15 cellular contexts compared by ENCODE assay signal in genomic region chr12:109065853-109066193, GRCh38. TPM values are rescaled to one million over a fixed set of nuclear protein-coding genes. Genes with fewer than 3 reads are reported as not detected.
DNase-seq lines count a peak whose midpoint lies in the region; ATAC-seq and TF ChIP-seq lines count a peak whose summit lies in the region.
"Had no signal": no experiment of that assay in that cellular context is flagged by ENCODE, and none has a peak within 500 bp of the region (broad histone marks: within the 10 kb centered on the region; RNA-seq: fewer than 3 reads in every experiment).

No MANE protein-coding gene starts in this region.

- DNase-seq in OCI-LY7 (ENCODE audit: low spot score), result no peak
- no peak for DNase-seq in hepatocyte (ENCODE audit: low spot score)
- DNase-seq in mesenchymal stem cell, result no peak
- DNase-seq in transverse colon, result no peak
- no peak for DNase-seq in left colon
- DNase-seq in NCI-H526 (lab: John Stamatoyannopoulos, UW), result no peak
- no peak for DNase-seq in activated gamma-delta T cell (lab: John Stamatoyannopoulos, UW)
- DNase-seq: CD4-positive, CD25-positive, alpha-beta regulatory T cell; DMS 273 treated with DMSO at 0.1 percent for 48 hours; HCEC 1CT; HFFc6 had no signal

- no peak overlapping the region for H3K4me2 ChIP-seq in OCI-LY7 (ENCODE audit: low read length)
- peak overlapping the region; percentile 31 for H3K4me2 ChIP-seq in hepatocyte
- H3K4me2 ChIP-seq in mesenchymal stem cell (ENCODE audit: low read length, poor library complexity, severe bottlenecking), result no peak overlapping the region
- H3K4me2 ChIP-seq: BLaER1 treated with 17β-estradiol and CSF1 and Interleukin-3, amounts not matched to agents 10 nM and 100 nM had no signal

- BruUV-seq in OCI-LY7 (replicated peaks; lab: Mats Ljungman, UMichigan), result no TSS peak

- intact Hi-C loops in OCI-LY7 (cut with micrococcal nuclease; ENCODE audit: unreplicated experiment) (no loop called here), transverse colon (cut with DNase I; ENCODE audit: low total_unique reads) (no loop called here), left colon (cut with DNase I, micrococcal nuclease) (no loop called here)

- H3K18ac ChIP-seq in mesenchymal stem cell (ENCODE audit: low read depth in 1 of 2, low read length in 2 of 2), result no peak overlapping the region

- H3K4me1 ChIP-seq in OCI-LY7 (ENCODE audit: insufficient read depth, low read length, poor library complexity, severe bottlenecking) (peaks cover 57% of the 10 kb centered on the region), hepatocyte (ENCODE audit: insufficient read depth) (peaks cover 17% of the 10 kb centered on the region), mesenchymal stem cell (ENCODE audit: control insufficient read depth, insufficient read depth, low read depth, low read length) (peaks cover 6% of the 10 kb centered on the region), transverse colon (peaks cover 0 to 30% (median 8%) of the 10 kb centered on the region in 4 donors)
- H3K4me1 ChIP-seq: BLaER1 treated with 17β-estradiol and CSF1 and Interleukin-3, amounts not matched to agents 10 nM and 100 nM had no signal

- TF ChIP-seq POLR2A in transverse colon (IDR thresholded peaks at IDR 0.05), result no peak

- TF ChIP-seq CTCF in OCI-LY7 (conservative IDR thresholded peaks at IDR 0.05; ENCODE audit: low read length), result no peak
- no peak for TF ChIP-seq CTCF in hepatocyte (IDR thresholded peaks at IDR 0.05; ENCODE audit: poor library complexity)
- no peak for TF ChIP-seq CTCF in transverse colon (IDR thresholded peaks at IDR 0.05)

- no peak overlapping the region for H2AK5ac ChIP-seq in mesenchymal stem cell (ENCODE audit: low read length, severe bottlenecking)

- ATAC-seq in left colon, result no peak

- H3K4ac ChIP-seq in mesenchymal stem cell (ENCODE audit: low read depth in 1 of 2, low read length in 2 of 2), result no peak overlapping the region

- no peaks in the 10 kb centered on the region for H4K20me1 ChIP-seq in OCI-LY7 (ENCODE audit: insufficient read depth, low read length)
- no peaks in the 10 kb centered on the region for H4K20me1 ChIP-seq in hepatocyte (ENCODE audit: insufficient read depth, poor library complexity, severe bottlenecking)
- H4K20me1 ChIP-seq: BLaER1 treated with 17β-estradiol and CSF1 and Interleukin-3, amounts not matched to agents 10 nM and 100 nM had no signal

- no peak overlapping the region for H3K23ac ChIP-seq in mesenchymal stem cell (ENCODE audit: low read length in 2 of 2)

- in situ Hi-C loops in transverse colon (cut with MboI; ENCODE audit: low pct_ligation_motif_present in 1 of 4, low pct_unique_long_range_greater_than_20kb in 1 of 4, low sequenced_read_pairs in 3 of 4), result no loop called here

- no peak overlapping the region for H2BK15ac ChIP-seq in mesenchymal stem cell (ENCODE audit: low read depth, poor library complexity, severe bottlenecking)

- no peak overlapping the region for H3K9ac ChIP-seq in mesenchymal stem cell (ENCODE audit: low read length)
- H3K9ac ChIP-seq: BLaER1 treated with 17β-estradiol and CSF1 and Interleukin-3, amounts not matched to agents 10 nM and 100 nM had no signal

- H3K79me2 ChIP-seq in OCI-LY7 (ENCODE audit: insufficient read depth, low read depth, low read length), result peaks cover 5% of the 10 kb centered on the region; the same call in 1 of the 2 replicates
- H3K79me2 ChIP-seq in hepatocyte, result no peaks in the 10 kb centered on the region

- H4K91ac ChIP-seq in mesenchymal stem cell (ENCODE audit: low read length), result no peak overlapping the region

- H3K9me3 ChIP-seq in OCI-LY7 (ENCODE audit: low read length) (peaks cover 16% of the 10 kb centered on the region), hepatocyte (ENCODE audit: low read depth) (no peaks in the 10 kb centered on the region), mesenchymal stem cell (ENCODE audit: control insufficient read depth, low read length) (no peaks in the 10 kb centered on the region), transverse colon (no peaks in the 10 kb centered on the region)

- H3K27ac ChIP-seq in OCI-LY7 (ENCODE audit: low read depth, low read length, poor library complexity, severe bottlenecking), result peak overlapping the region; percentile 94
- peak overlapping the region; percentile 78 for H3K27ac ChIP-seq in hepatocyte
- peak overlapping the region; percentile 42 for H3K27ac ChIP-seq in mesenchymal stem cell (ENCODE audit: low read length, poor library complexity, severe bottlenecking)
- H3K27ac ChIP-seq in transverse colon, result peak overlapping the region; percentile 33 to 69 (median 66)
- H3K27ac ChIP-seq: BLaER1 treated with 17β-estradiol and CSF1 and Interleukin-3, amounts not matched to agents 10 nM and 100 nM had no signal

- CTCF ChIA-PET in OCI-LY7 (lab: Charles Lee; ENCODE audit: unreplicated experiment), result no interaction called here

- H2BK12ac ChIP-seq in mesenchymal stem cell (ENCODE audit: low read length in 2 of 2), result no peak overlapping the region

- H2BK120ac ChIP-seq in mesenchymal stem cell (ENCODE audit: low read depth, low read length), result no peak overlapping the region

- H3K14ac ChIP-seq in mesenchymal stem cell (ENCODE audit: low read length in 2 of 2), result no peak overlapping the region

- H3K79me1 ChIP-seq in mesenchymal stem cell (replicated peaks; ENCODE audit: low read length, poor library complexity, severe bottlenecking), result peaks cover 6% of the 10 kb centered on the region

- H4K8ac ChIP-seq in mesenchymal stem cell (ENCODE audit: low read length), result no peak overlapping the region

- H3K27me3 ChIP-seq in hepatocyte (no peaks in the 10 kb centered on the region), mesenchymal stem cell (ENCODE audit: control insufficient read depth in 1 of 2, insufficient read depth in 1 of 2, low read length in 2 of 2) (no peaks in the 10 kb centered on the region), transverse colon (no peaks in the 10 kb centered on the region)
- H3K27me3 ChIP-seq: BLaER1 treated with 17β-estradiol and CSF1 and Interleukin-3, amounts not matched to agents 10 nM and 100 nM had no signal

- POLR2A ChIA-PET in OCI-LY7 (lab: Charles Lee), result no interaction called here

- WGBS in hepatocyte (ENCODE audit: low lambda C conversion rate, missing lambda C conversion rate), result 87% methylated on average over 1 of the region's 1 CpG
- WGBS in mesenchymal stem cell, result 89% methylated on average over 1 of the region's 1 CpG
- 47% methylated on average over 1 of the region's 1 CpG; no CpG with 5 or more reads in 1 of the 2 donors for WGBS in transverse colon (ENCODE audit: low coverage in 1 of 2), 2 donors

- H3K36me3 ChIP-seq in OCI-LY7 (ENCODE audit: insufficient read depth, low read length) (peaks cover 68% of the 10 kb centered on the region), hepatocyte (replicated peaks; ENCODE audit: insufficient read depth, low read depth) (no peaks in the 10 kb centered on the region), mesenchymal stem cell (ENCODE audit: control insufficient read depth in 1 of 2, insufficient read depth in 2 of 2, low read depth in 1 of 2, low read length in 2 of 2) (peaks cover 33 to 61% of the 10 kb centered on the region in 2 experiments), transverse colon (peaks cover 0 to 19% (median 3%) of the 10 kb centered on the region in 4 donors)

- no peak overlapping the region for H2BK5ac ChIP-seq in mesenchymal stem cell (ENCODE audit: low read depth, low read length, poor library complexity, severe bottlenecking)

- H3K9me2 ChIP-seq in OCI-LY7 (ENCODE audit: insufficient read depth, low read length), result no peaks in the 10 kb centered on the region
- no peaks in the 10 kb centered on the region for H3K9me2 ChIP-seq in hepatocyte (replicated peaks; ENCODE audit: insufficient read depth)

- no peak overlapping the region; the same call in 1 of the 2 replicates for H2AFZ ChIP-seq in OCI-LY7 (ENCODE audit: low read length)
- H2AFZ ChIP-seq in hepatocyte, result no peak overlapping the region
- H2AFZ ChIP-seq in mesenchymal stem cell (ENCODE audit: low read depth, low read length), result no peak overlapping the region

- TF ChIP-seq EP300 in transverse colon (IDR thresholded peaks at IDR 0.05; ENCODE audit: low read depth), result no peak

- H3K4me3 ChIP-seq in OCI-LY7 (ENCODE audit: low read depth, low read length, poor library complexity, severe bottlenecking) (no peak overlapping the region), hepatocyte (no peak overlapping the region), mesenchymal stem cell (ENCODE audit: insufficient read depth in 1 of 2, low read depth in 1 of 2, low read length in 2 of 2) (no peak overlapping the region), transverse colon (no peak overlapping the region)
- H3K4me3 ChIP-seq: BLaER1 treated with 17β-estradiol and CSF1 and Interleukin-3, amounts not matched to agents 10 nM and 100 nM had no signal

RNA-seq across cellular contexts. Expression of gene USP30, which starts 13.4 kb away (rescaled TPM):
- 15.7 and 17.1 TPM in 2 replicates for total RNA-seq in OCI-LY7 (2014; rRNA removed; shearing (Covaris generic))
- 36.2 and 38.6 TPM in 2 replicates for total RNA-seq in OCI-LY7 (2022)
- 13.8 and 19.8 TPM in 2 replicates for total RNA-seq in hepatocyte
- 11.2 and 12.5 TPM in 2 replicates for polyA plus RNA-seq in hepatocyte
- 11.4 TPM for polyA plus RNA-seq in mesenchymal stem cell (2013, experiment 1 of 2)
- 12.3 TPM for polyA plus RNA-seq in mesenchymal stem cell (2013, experiment 2 of 2)
- 10 to 100 TPM in 3 of 4 donors, 1 to 10 TPM in 1; 6.8 to 38.9 (median 24.9) TPM for total RNA-seq in transverse colon
- 10 to 100 TPM; 26.6 to 33.5 TPM for total RNA-seq in left colon

RNA-seq across cellular contexts. Expression of gene ALKBH2, which starts 27.4 kb away (rescaled TPM):
- total RNA-seq in OCI-LY7 (2014; rRNA removed; shearing (Covaris generic)), result 70.3 and 76.8 TPM in 2 replicates
- 90.5 and 111 TPM in 2 replicates for total RNA-seq in OCI-LY7 (2022)
- total RNA-seq in hepatocyte, result 10.1 and 14.0 TPM in 2 replicates
- 18.6 and 22.1 TPM in 2 replicates for polyA plus RNA-seq in hepatocyte
- 5.5 TPM for polyA plus RNA-seq in mesenchymal stem cell (2013, experiment 1 of 2)
- polyA plus RNA-seq in mesenchymal stem cell (2013, experiment 2 of 2), result 7.0 TPM
- total RNA-seq in transverse colon, result 10 to 100 TPM in 1 of 4 donors, 1 to 10 TPM in 2, not detected in 1; 3.4 to 11.1 (median 7.1) TPM
- total RNA-seq in left colon, result 1 to 10 TPM; 5.4 to 7.7 TPM

RNA-seq across cellular contexts. Expression of gene UNG, which starts 31.6 kb away (rescaled TPM):
- total RNA-seq in OCI-LY7 (2014; rRNA removed; shearing (Covaris generic)), result 50.7 and 60.6 TPM in 2 replicates
- 84.1 and 85.0 TPM in 2 replicates for total RNA-seq in OCI-LY7 (2022)
- 35.7 and 40.4 TPM in 2 replicates for total RNA-seq in hepatocyte
- 35.3 and 41.2 TPM in 2 replicates for polyA plus RNA-seq in hepatocyte
- 8.3 TPM for polyA plus RNA-seq in mesenchymal stem cell (2013, experiment 1 of 2)
- polyA plus RNA-seq in mesenchymal stem cell (2013, experiment 2 of 2), result 7.7 TPM
- total RNA-seq in transverse colon, result 10 to 100 TPM in 3 of 4 donors, 1 to 10 TPM in 1; 6.7 to 29.4 (median 20.9) TPM
- total RNA-seq in left colon, result 10 to 100 TPM; 34.5 to 42.4 TPM

RNA-seq across cellular contexts. Expression of gene SVOP, which starts 45.0 kb away (rescaled TPM):
- not detected in 2 replicates for total RNA-seq in OCI-LY7 (2014; rRNA removed; shearing (Covaris generic))
- not detected in 2 replicates for total RNA-seq in OCI-LY7 (2022)
- total RNA-seq in hepatocyte, result 0.27 TPM in 1 of 2 replicates, not detected in the other
- polyA plus RNA-seq in hepatocyte, result 0.45 TPM in 1 of 2 replicates, not detected in the other
- polyA plus RNA-seq in mesenchymal stem cell (2013, experiment 1 of 2), result not detected
- not detected for polyA plus RNA-seq in mesenchymal stem cell (2013, experiment 2 of 2)
- total RNA-seq in transverse colon, result under 1 TPM in 2 of 4 donors, not detected in 2; 0.16 to 0.55 TPM
- total RNA-seq in left colon, result under 1 TPM; 0.09 to 0.45 TPM
- total RNA-seq: A172; CD4-positive, CD25-positive, alpha-beta regulatory T cell; Daoy; H4; HFFc6 had no signal
- polyA plus RNA-seq: CD4-positive, CD25-positive, alpha-beta regulatory T cell had no signal

RNA-seq across cellular contexts. Expression of gene ACACB, which starts 50.6 kb away (rescaled TPM):
- 19.7 and 25.6 TPM in 2 replicates for total RNA-seq in OCI-LY7 (2014; rRNA removed; shearing (Covaris generic))
- total RNA-seq in OCI-LY7 (2022), result 45.1 and 46.2 TPM in 2 replicates
- total RNA-seq in hepatocyte, result 9.3 and 13.3 TPM in 2 replicates
- 3.8 and 3.9 TPM in 2 replicates for polyA plus RNA-seq in hepatocyte
- 0.69 TPM for polyA plus RNA-seq in mesenchymal stem cell (2013, experiment 1 of 2)
- 0.88 TPM for polyA plus RNA-seq in mesenchymal stem cell (2013, experiment 2 of 2)
- 100 to 1,000 TPM in 2 of 4 donors, 10 to 100 TPM in 2; 69.5 to 132 (median 93.6) TPM for total RNA-seq in transverse colon
- 10 to 100 TPM; 49.6 to 55.6 TPM for total RNA-seq in left colon

Comparison
In these comparisons a context has a peak if more than half of its experiments do, and no peak if none do; other contexts are left out.
1. H3K27ac ChIP-seq: peak in every context shown above with its lines; median percentile 94 in OCI-LY7; 78 in hepatocyte; 66 in transverse colon; 42 in mesenchymal stem cell.